ENCODE assay signal across 10 cellular contexts in the genomic region with DNA sequence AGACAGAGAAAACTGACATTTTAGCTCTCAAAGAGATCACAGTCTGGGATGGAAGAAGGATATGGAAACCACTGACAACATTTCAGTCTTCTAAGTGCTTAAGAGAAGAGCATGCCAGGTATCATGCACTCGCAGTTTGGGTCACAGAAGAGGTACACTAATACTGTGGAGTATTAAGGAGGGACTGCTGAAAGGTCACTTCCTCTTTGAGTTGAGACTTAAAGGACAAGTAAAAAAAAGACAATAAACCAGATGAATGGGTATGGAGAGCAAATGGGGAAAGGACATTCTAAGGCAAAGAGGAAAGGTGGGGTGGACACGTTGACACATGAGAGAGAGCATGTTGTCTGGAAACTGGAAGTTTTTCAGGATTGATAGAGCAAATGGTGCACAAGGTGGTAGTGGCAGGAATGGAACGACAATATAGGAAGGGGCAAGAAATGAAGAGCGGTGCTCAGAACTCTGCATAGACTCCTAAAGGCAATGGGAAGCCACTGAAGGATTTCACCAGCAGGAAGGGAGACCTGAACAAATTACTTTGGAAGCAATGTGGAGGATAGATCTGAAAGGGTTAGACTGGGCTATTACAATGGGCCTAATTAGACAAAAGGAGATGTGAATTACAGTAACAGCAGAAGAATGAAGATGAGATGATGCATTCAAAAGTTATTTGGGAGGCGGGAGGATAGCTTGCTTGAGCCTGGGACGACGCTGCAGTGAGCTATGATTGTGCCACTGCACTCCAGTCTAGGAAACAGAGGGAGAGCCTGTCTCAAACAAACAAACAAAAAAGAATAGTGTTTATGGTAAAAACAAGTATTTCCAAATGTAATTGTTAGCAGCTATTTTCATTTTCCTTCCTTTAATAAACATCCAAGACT. TPM values are rescaled to one million over a fixed set of nuclear protein-coding genes. Genes with fewer than 3 reads are reported as not detected.
DNase-seq lines count a peak whose midpoint lies in the region; ATAC-seq, FAIRE-seq and TF ChIP-seq lines count a peak whose summit lies in the region.
"Had no signal": no experiment of that assay in that cellular context is flagged by ENCODE, and none has a peak within 500 bp of the region (broad histone marks: within the 10 kb centered on the region; RNA-seq: fewer than 3 reads in every experiment).

No MANE protein-coding gene starts in this region.

- H3K4me1 Mint-ChIP-seq in CD4-positive, CD25-positive, alpha-beta regulatory T cell: peaks cover 23 to 37% (median 29%) of the 10 kb centered on the region in 4 donors

- no peak for TF ChIP-seq RAD21 in HCT116 (IDR thresholded peaks at IDR 0.05; ENCODE audit: low read depth)

- peak overlapping the region; percentile 2 for H3K9ac ChIP-seq in HCT116 (ENCODE audit: low read length)

- FAIRE-seq in D721Med (lab: Jason Lieb, UNC): no peak

- H3K79me2 ChIP-seq in HCT116 (ENCODE audit: insufficient read depth, low read length): no peaks in the 10 kb centered on the region

- TF ChIP-seq CTCF in HCT116 (IDR thresholded peaks at IDR 0.05 in 2 of 3, conservative IDR thresholded peaks at IDR 0.05 in 1 of 3; ENCODE audit: borderline replicate concordance in 1 of 3, insufficient read depth in 1 of 3, low read depth in 2 of 3, low read length in 2 of 3) (no peak), VCaP (conservative IDR thresholded peaks at IDR 0.05) (no peak), D721Med (IDR thresholded peaks at IDR 0.05; ENCODE audit: insufficient read depth, missing control alignments) (no peak)

- peak overlapping the region; percentile 16 for H2AFZ ChIP-seq in HCT116 (ENCODE audit: low read depth, low read length, poor library complexity, severe bottlenecking)

- no peak for DNase-seq in CD4-positive, CD25-positive, alpha-beta regulatory T cell
- DNase-seq in HCT116 (ENCODE audit: low read depth, low spot score): no peak
- DNase-seq in NCI-H69 (lab: John Stamatoyannopoulos, UW): no peak
- DNase-seq in MV-4-11 (lab: John Stamatoyannopoulos, UW): no peak
- no peak for DNase-seq in D721Med (ENCODE audit: insufficient read length, low spot score)
- DNase-seq: GF-D8 had no signal

- peak overlapping the region; percentile 80 for H3K4me2 ChIP-seq in HCT116 (ENCODE audit: low read length)

- CTCF ChIA-PET in HCT116 (lab: Charles Lee): interaction anchor here (1.9 kb wide), 1 partner anchor 10 kb away, joined by 12 read pairs; the partner anchor contains the start of gene DIPK1A

- H3K4me3 Mint-ChIP-seq in CD4-positive, CD25-positive, alpha-beta regulatory T cell: no peak overlapping the region
- H3K4me3 Mint-ChIP-seq: memory B cell had no signal

- H3K36me3 Mint-ChIP-seq in CD4-positive, CD25-positive, alpha-beta regulatory T cell: no peaks in the 10 kb centered on the region

- intact Hi-C loops in HCT116 (cut with micrococcal nuclease): no loop called here

- peaks cover 56% of the 10 kb centered on the region for H3K4me1 ChIP-seq in CD4-positive, CD25-positive, alpha-beta regulatory T cell (ENCODE audit: control insufficient read depth, insufficient read depth, low read length, poor library complexity, severe bottlenecking)
- peaks cover 20 to 30% of the 10 kb centered on the region in 2 experiments for H3K4me1 ChIP-seq in HCT116 (ENCODE audit: control insufficient read depth in 1 of 2, insufficient read depth in 2 of 2, low read length in 2 of 2)

- H3K27ac Mint-ChIP-seq in CD4-positive, CD25-positive, alpha-beta regulatory T cell: no peak overlapping the region
- H3K27ac Mint-ChIP-seq: memory B cell had no signal

- H3K27me3 Mint-ChIP-seq in CD4-positive, CD25-positive, alpha-beta regulatory T cell: no peaks in the 10 kb centered on the region
- H3K27me3 Mint-ChIP-seq: memory B cell had no signal

- no TSS peak for BruUV-seq in HCT116 (replicated peaks; lab: Mats Ljungman, UMichigan)

- TF ChIP-seq POLR2A in HCT116 (IDR thresholded peaks at IDR 0.05; ENCODE audit: borderline replicate concordance, extremely low read depth, insufficient read depth, insufficient read length): no peak

- no peaks in the 10 kb centered on the region for H3K9me2 ChIP-seq in HCT116 (ENCODE audit: insufficient read depth)

- H4K20me1 ChIP-seq in HCT116 (ENCODE audit: insufficient read depth): no peaks in the 10 kb centered on the region

- POLR2A ChIA-PET in HCT116 (lab: Charles Lee): no interaction called here

- H3K9me3 ChIP-seq in CD4-positive, CD25-positive, alpha-beta regulatory T cell (ENCODE audit: control insufficient read depth in 2 of 2, low read length in 2 of 2): no peaks in the 10 kb centered on the region
- H3K9me3 ChIP-seq in HCT116 (ENCODE audit: control insufficient read depth in 1 of 2, insufficient read depth in 1 of 2, low read depth in 1 of 2, low read length in 2 of 2): no peaks in the 10 kb centered on the region

- peaks cover 2% of the 10 kb centered on the region for H3K36me3 ChIP-seq in CD4-positive, CD25-positive, alpha-beta regulatory T cell (ENCODE audit: control insufficient read depth, insufficient read depth, low read length)
- no peaks in the 10 kb centered on the region for H3K36me3 ChIP-seq in HCT116 (ENCODE audit: control insufficient read depth in 1 of 2, insufficient read depth in 2 of 2, low read length in 2 of 2)

- peak overlapping the region; percentile 52 for H3K27ac ChIP-seq in CD4-positive, CD25-positive, alpha-beta regulatory T cell (ENCODE audit: insufficient read depth, low read length, poor library complexity, severe bottlenecking)
- no peak overlapping the region for H3K27ac ChIP-seq in HCT116 (ENCODE audit: low read depth, low read length)
- H3K27ac ChIP-seq in VCaP: peak overlapping the region; percentile 35; the same call in 1 of the 2 replicates
- H3K27ac ChIP-seq in layer of hippocampus (ENCODE audit: low read depth, low read length): peak overlapping the region; percentile 27

- H3K27me3 ChIP-seq in CD4-positive, CD25-positive, alpha-beta regulatory T cell (ENCODE audit: control insufficient read depth, insufficient read depth, low read length): no peaks in the 10 kb centered on the region
- H3K27me3 ChIP-seq in HCT116 (ENCODE audit: insufficient read depth, low read length): no peaks in the 10 kb centered on the region
- H3K27me3 ChIP-seq in layer of hippocampus (ENCODE audit: control insufficient read depth, insufficient read depth, low read length): no peaks in the 10 kb centered on the region

- peak overlapping the region; percentile 65 for H3K4me3 ChIP-seq in CD4-positive, CD25-positive, alpha-beta regulatory T cell (ENCODE audit: low read depth, low read length)
- peak overlapping the region in 1 of 2 experiments; percentile 40; a peak in 2 of 4 replicates for H3K4me3 ChIP-seq in HCT116 (replicated peaks in 1 of 2; ENCODE audit: low read depth in 1 of 2, low read length in 2 of 2)

- RAD21 ChIA-PET in HCT116 (lab: Charles Lee; ENCODE audit: low non-redundant PET in 1 of 2, low total read pairs in 2 of 2, uncharacterized antibody in 2 of 2, unreplicated experiment in 2 of 2): no interaction called here

- ATAC-seq in CD4-positive, CD25-positive, alpha-beta regulatory T cell (ENCODE audit: low read depth in 2 of 2): no peak
- ATAC-seq in HCT116 (peak; percentile 73), HG02981 (IDR thresholded peaks at IDR 0.05; ENCODE audit: unreplicated experiment) (no peak)

- no peaks in the 10 kb centered on the region for H3K9me3 Mint-ChIP-seq in CD4-positive, CD25-positive, alpha-beta regulatory T cell
- H3K9me3 Mint-ChIP-seq: memory B cell had no signal

TF ChIP-seq in HCT116, 20 proteins besides CTCF, POLR2A, EP300 and RAD21:
- no peak for TF ChIP-seq SRF (IDR thresholded peaks at IDR 0.05; ENCODE audit: low read depth)
- TF ChIP-seq POLR2AphosphoS5 (IDR thresholded peaks at IDR 0.05; ENCODE audit: low read depth, low read length): no peak
- TF ChIP-seq FOSL1 (IDR thresholded peaks at IDR 0.05; ENCODE audit: low read depth): peak; percentile 2; the same call in 1 of the 2 replicates
- TF ChIP-seq CBX3 (IDR thresholded peaks at IDR 0.05; ENCODE audit: low read depth): peak; percentile 60; the same call in 1 of the 2 replicates

RNA-seq across cellular contexts. Expression of gene DIPK1A, which starts 11.1 kb away (rescaled TPM):
- 10.9 TPM for total RNA-seq in CD4-positive, CD25-positive, alpha-beta regulatory T cell
- 10 to 100 TPM; 13.0 to 19.6 (median 15.2) TPM for polyA plus RNA-seq in CD4-positive, CD25-positive, alpha-beta regulatory T cell
- 4.3 TPM for total RNA-seq in HCT116 (2021; ENCODE audit: unreplicated experiment)
- polyA plus RNA-seq in HCT116 (2012): 2.7 and 3.0 TPM in 2 replicates
